ENCODE assay signal across 8 cellular contexts in the genomic region with DNA sequence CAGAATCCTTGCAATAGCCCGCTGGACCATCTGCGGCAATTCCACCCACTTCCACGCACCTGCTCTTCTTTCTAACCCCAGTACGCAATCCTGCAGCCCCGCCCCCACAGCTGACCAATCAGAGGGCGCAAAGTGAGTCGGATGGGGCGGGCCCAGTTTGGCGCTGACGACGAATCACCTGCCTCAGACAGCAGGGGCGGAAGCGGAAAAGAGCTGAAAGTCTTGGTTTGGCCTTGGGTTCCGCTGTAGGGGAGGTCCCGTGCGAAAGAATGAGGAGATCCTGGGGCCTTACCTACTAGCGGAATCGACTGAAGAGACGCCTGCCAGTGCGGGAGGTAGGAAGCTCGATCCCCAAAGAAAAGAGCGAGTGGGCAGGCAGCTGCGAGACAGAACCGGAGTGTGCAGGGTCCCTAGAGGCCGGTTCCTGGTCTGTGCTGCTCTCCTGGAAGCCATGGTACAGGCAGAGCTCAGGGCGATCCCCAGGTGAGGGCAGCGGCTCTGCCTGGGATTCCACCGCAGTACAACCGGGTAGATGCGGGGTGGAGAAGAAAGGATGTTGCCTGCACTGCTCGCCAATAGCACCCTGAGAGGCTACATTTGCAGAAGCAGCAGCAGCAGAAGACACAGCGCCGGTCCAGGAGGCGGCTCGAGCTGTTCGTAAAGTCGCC. TPM values are rescaled to one million over a fixed set of nuclear protein-coding genes. Genes with fewer than 3 reads are reported as not detected.
DNase-seq lines count a peak whose midpoint lies in the region; ATAC-seq, FAIRE-seq and TF ChIP-seq lines count a peak whose summit lies in the region.

A gene (plus strand): TSS at position 225 of the 668 bp plus-strand sequence. CDS start 560 bp downstream, outside the sequence.

- FAIRE-seq in D721Med (lab: Jason Lieb, UNC) (no peak), endothelial cell of umbilical vein (lab: Jason Lieb, UNC) (peak; percentile 87)

- ATAC-seq in GM21526 (IDR thresholded peaks at IDR 0.05; ENCODE audit: low FRiP score, unreplicated experiment) = peak; percentile 99

- BruUV-seq in OCI-LY7 (replicated peaks; lab: Mats Ljungman, UMichigan) (TSS peak; percentile 79), endothelial cell of umbilical vein (replicated peaks; lab: Mats Ljungman, UMichigan) (TSS peak; percentile 48)

- CTCF ChIA-PET in OCI-LY7 (lab: Charles Lee; ENCODE audit: unreplicated experiment) = interaction anchor here (0.6 to 0.9 kb wide), 2 partner anchors 20 to 52 kb away, joined by 3 to 4 read pairs; no protein-coding TSS in a partner anchor
- CTCF ChIA-PET in endothelial cell of umbilical vein (lab: Charles Lee) = interaction anchor here (0.9 to 4.1 kb wide), 10 partner anchors 12 to 249 kb away, joined by 3 to 73 read pairs (median 4); a partner anchor contains a TSS

- H3K4me2 ChIP-seq in OCI-LY7 (ENCODE audit: low read length) (peak within 1 kb of the TSS; percentile 92), endothelial cell of umbilical vein (ENCODE audit: insufficient read depth, low read length) (peak within 1 kb of the TSS; percentile 96)

- H3K4me3 ChIP-seq in OCI-LY7 (ENCODE audit: low read depth, low read length, poor library complexity, severe bottlenecking) (peak within 1 kb of the TSS; percentile 77), endothelial cell of umbilical vein (replicated peaks in 1 of 3; ENCODE audit: insufficient read depth in 1 of 3, low read depth in 1 of 3, low read length in 3 of 3) (peak within 1 kb of the TSS; percentile 30 to 93 (median 90))

- H3K4me1 ChIP-seq in OCI-LY7 (ENCODE audit: insufficient read depth, low read length, poor library complexity, severe bottlenecking) = peaks cover 23% of the 10 kb centered on the region
- peaks cover 9% of the 10 kb centered on the region for H3K4me1 ChIP-seq in endothelial cell of umbilical vein (ENCODE audit: control insufficient read depth, extremely low read depth, insufficient read depth, low read length)

- H3K9me3 ChIP-seq in OCI-LY7 (ENCODE audit: low read length) (no peaks in the 10 kb centered on the region), endothelial cell of umbilical vein (replicated peaks; ENCODE audit: control insufficient read depth, insufficient read depth, low read length) (no peaks in the 10 kb centered on the region)

- POLR2A ChIA-PET in OCI-LY7 (lab: Charles Lee) = interaction anchor here (0.6 to 3.7 kb wide), 14 partner anchors 9 to 73 kb away, joined by 3 to 19 read pairs (median 4); a partner anchor contains a TSS
- POLR2A ChIA-PET in endothelial cell of umbilical vein (lab: Charles Lee) = interaction anchor here (1.5 kb wide), 1 partner anchor 67 kb away, joined by 5 read pairs; a partner anchor contains a TSS

- peaks cover 44% of the 10 kb centered on the region for H3K79me2 ChIP-seq in OCI-LY7 (ENCODE audit: insufficient read depth, low read depth, low read length)
- H3K79me2 ChIP-seq in endothelial cell of umbilical vein (ENCODE audit: control insufficient read depth, insufficient read depth, low read length) = peaks cover 28% of the 10 kb centered on the region

- peak within 1 kb of the TSS; percentile 96 for H2AFZ ChIP-seq in OCI-LY7 (ENCODE audit: low read length)
- H2AFZ ChIP-seq in endothelial cell of umbilical vein (ENCODE audit: low read depth, low read length) = peak within 1 kb of the TSS; percentile 92

- dilution Hi-C loops in endothelial cell of umbilical vein (cut with MboI; ENCODE audit: extremely low pct_ligation_motif_present, low sequenced_read_pairs) = no loop called here

- intact Hi-C loops in OCI-LY7 (cut with micrococcal nuclease; ENCODE audit: unreplicated experiment) (loop anchor here (1.0 kb wide), 1 partner anchor 67 kb away; a partner anchor contains a TSS), endothelial cell of umbilical vein (cut with micrococcal nuclease) (loop anchor here (1.0 to 10.0 kb wide), 3 partner anchors 67 to 827 kb away; a partner anchor contains a TSS)

- H4K20me1 ChIP-seq in OCI-LY7 (ENCODE audit: insufficient read depth, low read length) = peaks cover 6% of the 10 kb centered on the region; the same call in 1 of the 2 replicates
- H4K20me1 ChIP-seq in endothelial cell of umbilical vein (replicated peaks; ENCODE audit: control insufficient read depth, extremely low read depth, insufficient read depth, low read length) = peaks cover 3% of the 10 kb centered on the region

- peak within 1 kb of the TSS; percentile 76 for H3K27ac ChIP-seq in OCI-LY7 (ENCODE audit: low read depth, low read length, poor library complexity, severe bottlenecking)
- peak within 1 kb of the TSS; percentile 48 for H3K27ac ChIP-seq in endothelial cell of umbilical vein (ENCODE audit: insufficient read depth, low read depth, low read length)

- H3K36me3 ChIP-seq in OCI-LY7 (ENCODE audit: insufficient read depth, low read length) (peaks cover 20% of the 10 kb centered on the region), endothelial cell of umbilical vein (ENCODE audit: control insufficient read depth in 2 of 2, extremely low read depth in 1 of 2, insufficient read depth in 2 of 2, low read length in 2 of 2) (peaks cover 0 to 3% of the 10 kb centered on the region in 2 experiments)

- TF ChIP-seq CTCF in D721Med (IDR thresholded peaks at IDR 0.05; ENCODE audit: insufficient read depth, missing control alignments) (no peak), OCI-LY7 (conservative IDR thresholded peaks at IDR 0.05; ENCODE audit: low read length) (no peak), endothelial cell of umbilical vein (IDR thresholded peaks at IDR 0.05; ENCODE audit: extremely low read depth in 1 of 2, insufficient read depth in 1 of 2, low read depth in 1 of 2, low read length in 2 of 2) (peak in 1 of 2 donors; percentile 16)

- H3K27me3 ChIP-seq in endothelial cell of umbilical vein (ENCODE audit: control insufficient read depth in 2 of 2, insufficient read depth in 2 of 2, low read length in 2 of 2) = peaks cover 8 to 12% of the 10 kb centered on the region in 2 experiments

- peak within 1 kb of the TSS; percentile 79 for H3K9ac ChIP-seq in endothelial cell of umbilical vein (replicated peaks; ENCODE audit: extremely low read depth, insufficient read depth, low read length)

- peaks cover 3% of the 10 kb centered on the region for H3K9me1 ChIP-seq in endothelial cell of umbilical vein (replicated peaks; ENCODE audit: control insufficient read depth, extremely low read depth, insufficient read depth, low read length)

- peak; percentile 84 for TF ChIP-seq POLR2A in endothelial cell of umbilical vein (IDR thresholded peaks at IDR 0.05; ENCODE audit: low read depth, low read length)

- peak; percentile 81 for DNase-seq in D721Med (ENCODE audit: insufficient read length, low spot score)
- peak; percentile 72 for DNase-seq in HuH-7.5 (ENCODE audit: low spot score)
- peak; percentile 96 for DNase-seq in OCI-LY7 (ENCODE audit: low spot score)
- DNase-seq in activated T-cell treated with anti-CD3 and anti-CD28 coated beads for 1 hour (ENCODE audit: low read depth) = peak; percentile 100
- peak; percentile 96 for DNase-seq in endothelial cell of umbilical vein (ENCODE audit: low read depth, low spot score)
- peak; percentile 99 for DNase-seq in midbrain (lab: John Stamatoyannopoulos, UW)
- peak; percentile 97 to 98 for DNase-seq in stimulated activated CD8-positive, alpha-beta memory T cell treated with anti-CD3 and anti-CD28 coated beads, Interleukin-2, amount 100 ng/mL, for 1 hour (ENCODE audit: low read depth in 2 of 2)

- no peaks in the 10 kb centered on the region for H3K9me2 ChIP-seq in OCI-LY7 (ENCODE audit: insufficient read depth, low read length)

TF ChIP-seq in endothelial cell of umbilical vein, 7 proteins besides CTCF, POLR2A, EP300 and RAD21:
- TF ChIP-seq FOS (IDR thresholded peaks at IDR 0.05; ENCODE audit: borderline replicate concordance, insufficient read depth, low read length) = no peak
- TF ChIP-seq JUN (IDR thresholded peaks at IDR 0.05; ENCODE audit: borderline replicate concordance, insufficient read depth, insufficient read length, low read depth) = no peak
- TF ChIP-seq GATA2 (IDR thresholded peaks at IDR 0.05; ENCODE audit: insufficient read depth, insufficient read length, low read depth, low read length) = no peak
- TF ChIP-seq MYC (IDR thresholded peaks at IDR 0.05; ENCODE audit: low read depth, low read length) = no peak
- TF ChIP-seq, protein P1, sequence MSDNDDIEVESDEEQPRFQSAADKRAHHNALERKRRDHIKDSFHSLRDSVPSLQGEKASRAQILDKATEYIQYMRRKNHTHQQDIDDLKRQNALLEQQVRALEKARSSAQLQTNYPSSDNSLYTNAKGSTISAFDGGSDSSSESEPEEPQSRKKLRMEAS (IDR thresholded peaks at IDR 0.05; ENCODE audit: insufficient read depth, insufficient read length) = peak; percentile 4
- peak; percentile 75 for TF ChIP-seq POLR2AphosphoS5 (IDR thresholded peaks at IDR 0.05; ENCODE audit: insufficient read depth, low read depth, low read length)
- TF ChIP-seq EZH2 (IDR thresholded peaks at IDR 0.05; ENCODE audit: borderline replicate concordance, low read depth, low read length, severe bottlenecking) = no peak

RNA-seq across cellular contexts. Expression of the gene that starts here (rescaled TPM):
- total RNA-seq in OCI-LY7 (2014; rRNA removed; shearing (Covaris generic)) = 15.8 and 16.4 TPM in 2 replicates
- total RNA-seq in OCI-LY7 (2022) = 17.6 TPM in 2 replicates
- total RNA-seq in endothelial cell of umbilical vein = 27.1 and 29.2 TPM in 2 replicates
- polyA plus RNA-seq in endothelial cell of umbilical vein = 8.4 and 10.3 TPM in 2 replicates
- 10.7 and 10.8 TPM in 2 replicates for polyA plus RNA-seq in endothelial cell of umbilical vein (2011; cell fraction: cytosol; rRNA removed)
- polyA plus RNA-seq in endothelial cell of umbilical vein (2011; cell fraction: nucleus; rRNA removed) = 8.7 and 10.7 TPM in 2 replicates
- 23.2 and 29.8 TPM in 2 replicates for polyA plus RNA-seq in endothelial cell of umbilical vein (2012)
- 34.4 and 39.5 TPM in 2 replicates for polyA minus RNA-seq in endothelial cell of umbilical vein
- polyA minus RNA-seq in endothelial cell of umbilical vein (2011; cell fraction: cytosol; rRNA and poly(A)+ RNA removed) = 20.7 TPM
- 12.3 and 14.0 TPM in 2 replicates for polyA minus RNA-seq in endothelial cell of umbilical vein (2011; cell fraction: nucleus; rRNA and poly(A)+ RNA removed)

Comparison
In these comparisons a context has a peak if more than half of its experiments do, and no peak if none do; other contexts are left out.
1. Peak in every context shown above with its lines: DNase-seq, ATAC-seq, H3K4me3 ChIP-seq and H3K27ac ChIP-seq.